In the genomic region with DNA sequence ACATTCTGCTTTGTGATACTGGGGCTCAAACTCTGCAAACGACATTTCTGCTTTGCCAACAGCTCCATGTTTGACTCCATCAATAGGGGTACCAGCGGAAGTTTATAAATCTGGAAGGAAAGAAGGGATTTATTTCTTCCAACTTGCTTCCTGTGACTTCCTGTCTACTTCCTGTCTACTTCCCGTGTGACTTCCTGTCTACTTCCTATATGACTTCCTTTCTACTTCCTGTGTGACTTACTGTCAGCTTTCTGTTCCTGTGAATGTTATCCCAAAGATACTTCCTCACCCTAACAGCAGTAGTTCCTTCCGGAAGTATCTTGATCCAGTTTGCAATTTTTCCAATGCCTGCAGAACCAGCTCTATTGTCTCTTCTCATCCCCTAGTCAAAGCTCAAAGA, we compare ENCODE assay signal across 2 cellular contexts.
TF ChIP-seq lines count a peak whose summit lies in the region.

No MANE protein-coding gene starts in this region.

TF ChIP-seq in HCT116, 20 proteins besides CTCF, POLR2A, EP300 and RAD21 (continued from another document):
- TF ChIP-seq, protein P1, sequence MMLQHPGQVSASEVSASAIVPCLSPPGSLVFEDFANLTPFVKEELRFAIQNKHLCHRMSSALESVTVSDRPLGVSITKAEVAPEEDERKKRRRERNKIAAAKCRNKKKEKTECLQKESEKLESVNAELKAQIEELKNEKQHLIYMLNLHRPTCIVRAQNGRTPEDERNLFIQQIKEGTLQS (IDR thresholded peaks at IDR 0.05): no peak
- TF ChIP-seq, protein P2, sequence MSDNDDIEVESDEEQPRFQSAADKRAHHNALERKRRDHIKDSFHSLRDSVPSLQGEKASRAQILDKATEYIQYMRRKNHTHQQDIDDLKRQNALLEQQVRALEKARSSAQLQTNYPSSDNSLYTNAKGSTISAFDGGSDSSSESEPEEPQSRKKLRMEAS (IDR thresholded peaks at IDR 0.05): no peak
- peak; percentile 36 for TF ChIP-seq ELF1 (IDR thresholded peaks at IDR 0.05; ENCODE audit: borderline replicate concordance, low read depth)

TF ChIP-seq in endothelial cell of umbilical vein, 7 proteins besides CTCF, POLR2A, EP300 and RAD21 (continued from another document):
- TF ChIP-seq, protein P2 (IDR thresholded peaks at IDR 0.05; ENCODE audit: insufficient read depth, insufficient read length): no peak
- no peak for TF ChIP-seq JUN (IDR thresholded peaks at IDR 0.05; ENCODE audit: borderline replicate concordance, insufficient read depth, insufficient read length, low read depth)
- TF ChIP-seq GATA2 (IDR thresholded peaks at IDR 0.05; ENCODE audit: insufficient read depth, insufficient read length, low read depth, low read length): no peak
